In genomic region chr2:30768708-30769580, GRCh38 we compare ENCODE assay signal across 19 cellular contexts. TPM values are rescaled to one million over a fixed set of nuclear protein-coding genes. Genes with fewer than 3 reads are reported as not detected.
"Had no signal": no experiment of that assay in that cellular context is flagged by ENCODE, and none has a peak within 500 bp of the region (broad histone marks: within the 10 kb centered on the region; RNA-seq: fewer than 3 reads in every experiment).

No MANE protein-coding gene starts in this region.

- H3K27me3 ChIP-seq: ascending aorta, neutrophil, right lobe of liver, testis had no signal

- H3K4me1 ChIP-seq: ascending aorta, gastroesophageal sphincter, prostate gland, right lobe of liver, testis had no signal

- H3K9me3 Mint-ChIP-seq: activated CD8-positive, alpha-beta T cell treated with anti-CD3 and anti-CD28 coated beads for 36 hours; activated T-helper 1 cell treated with anti-CD3 and anti-CD28 coated beads, Interleukin-12 subunit alpha, Interleukin-12 subunit beta, Interleukin-2, Interleukin-4 antibody, amounts not matched to agents 30 ng/mL and 10 ng/mL and 1 ng/mL, durations not matched to agents 14 hours and 24 hours and 36 hours; memory B cell; naive thymus-derived CD8-positive, alpha-beta T cell; stimulated activated naive CD8-positive, alpha-beta T cell treated with anti-CD3 and anti-CD28 coated beads, Interleukin-15, amount 100 ng/mL, for 72 hours had no signal

- H3K9me3 ChIP-seq: ascending aorta, gastroesophageal sphincter, heart right ventricle, neutrophil, prostate gland, right lobe of liver, testis had no signal

- H3K36me3 Mint-ChIP-seq: memory B cell; naive thymus-derived CD8-positive, alpha-beta T cell had no signal

- DNase-seq: activated CD4-positive, alpha-beta T cell treated with anti-CD3 and anti-CD28 coated beads for 4 hours; activated CD8-positive, alpha-beta T cell treated with anti-CD3 and anti-CD28 coated beads for 36 hours; dorsolateral prefrontal cortex; heart right ventricle; left colon; naive thymus-derived CD8-positive, alpha-beta T cell; right lobe of liver; stimulated activated naive CD8-positive, alpha-beta T cell treated with anti-CD3 and anti-CD28 coated beads, Interleukin-15, amount 100 ng/mL, for 72 hours; testis; WERI-Rb-1 had no signal

- H3K4me3 Mint-ChIP-seq: activated CD8-positive, alpha-beta T cell treated with anti-CD3 and anti-CD28 coated beads for 36 hours; activated T-helper 1 cell treated with anti-CD3 and anti-CD28 coated beads, Interleukin-12 subunit alpha, Interleukin-12 subunit beta, Interleukin-2, Interleukin-4 antibody, amounts not matched to agents 30 ng/mL and 10 ng/mL and 1 ng/mL, durations not matched to agents 14 hours and 24 hours and 36 hours; memory B cell; naive thymus-derived CD8-positive, alpha-beta T cell; stimulated activated naive CD8-positive, alpha-beta T cell treated with anti-CD3 and anti-CD28 coated beads, Interleukin-15, amount 100 ng/mL, for 72 hours had no signal

- H3K27ac ChIP-seq: ascending aorta, gastroesophageal sphincter, heart right ventricle, neutrophil, prostate gland, right lobe of liver, testis, WERI-Rb-1 had no signal

- H3K27ac Mint-ChIP-seq: activated CD8-positive, alpha-beta T cell treated with anti-CD3 and anti-CD28 coated beads for 36 hours; activated T-helper 1 cell treated with anti-CD3 and anti-CD28 coated beads, Interleukin-12 subunit alpha, Interleukin-12 subunit beta, Interleukin-2, Interleukin-4 antibody, amounts not matched to agents 30 ng/mL and 10 ng/mL and 1 ng/mL, durations not matched to agents 14 hours and 24 hours and 36 hours; memory B cell had no signal

- H3K4me3 ChIP-seq: ascending aorta, dorsolateral prefrontal cortex, gastroesophageal sphincter, heart right ventricle, prostate gland, right lobe of liver, smooth muscle cell, testis had no signal

- ATAC-seq: activated CD8-positive, alpha-beta T cell treated with anti-CD3 and anti-CD28 coated beads for 36 hours; gastroesophageal sphincter; left colon; naive thymus-derived CD8-positive, alpha-beta T cell; right lobe of liver; SK-N-SH treated with all-trans-retinoic acid at 6 μM for 48 hours; stimulated activated naive CD8-positive, alpha-beta T cell treated with anti-CD3 and anti-CD28 coated beads, Interleukin-15, amount 100 ng/mL, for 72 hours had no signal

- H3K36me3 ChIP-seq: ascending aorta, gastroesophageal sphincter, heart right ventricle, neutrophil, prostate gland, right lobe of liver, WERI-Rb-1 had no signal

RNA-seq across cellular contexts. Expression of gene CAPN13, which starts 38.3 kb away (rescaled TPM):
- total RNA-seq: activated CD8-positive, alpha-beta T cell treated with anti-CD3 and anti-CD28 coated beads for 36 hours; activated T-helper 1 cell treated with anti-CD3 and anti-CD28 coated beads, Interleukin-12 subunit alpha, Interleukin-12 subunit beta, Interleukin-2, Interleukin-4 antibody, amounts not matched to agents 30 ng/mL and 10 ng/mL and 1 ng/mL, durations not matched to agents 14 hours and 24 hours and 36 hours; ascending aorta; naive thymus-derived CD8-positive, alpha-beta T cell; T-helper 1 cell treated with Interleukin-12 subunit alpha and Interleukin-12 subunit beta and Interleukin-4 antibody, amounts not matched to agents 30 ng/mL and 1 ng/mL, for 36 hours had no signal
